26 cellular contexts compared by ENCODE assay signal in the genomic region with DNA sequence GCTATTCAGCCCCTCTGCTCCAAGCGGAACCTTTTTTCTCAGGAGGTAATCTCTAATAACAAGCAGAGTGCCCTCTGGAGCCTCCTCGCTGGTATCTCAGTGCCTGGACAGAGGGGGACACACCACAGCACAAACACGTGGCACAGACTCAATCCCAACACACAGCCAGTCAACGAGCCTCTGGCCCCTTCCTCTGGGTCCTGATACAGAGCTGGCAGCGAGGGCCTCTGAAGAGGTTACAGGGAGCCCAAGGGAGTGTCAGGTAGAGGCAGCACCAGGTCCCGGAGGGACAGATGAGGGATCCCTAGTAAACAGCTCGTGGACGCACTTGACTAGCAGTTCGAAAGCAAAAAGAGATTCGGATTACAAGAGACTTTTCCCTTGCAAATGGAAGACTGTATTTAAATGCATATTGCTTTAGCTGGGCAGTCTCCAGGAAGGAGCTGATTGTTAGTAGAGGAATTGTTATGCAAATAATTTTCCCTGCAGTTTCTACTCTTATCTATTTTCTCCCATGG. TPM values are rescaled to one million over a fixed set of nuclear protein-coding genes. Genes with fewer than 3 reads are reported as not detected.
DNase-seq lines count a peak whose midpoint lies in the region; FAIRE-seq and TF ChIP-seq lines count a peak whose summit lies in the region.
"Had no signal": no experiment of that assay in that cellular context is flagged by ENCODE, and none has a peak within 500 bp of the region (broad histone marks: within the 10 kb centered on the region; RNA-seq: fewer than 3 reads in every experiment).

No MANE protein-coding gene starts in this region.

- peak overlapping the region; percentile 60 for H3K4me2 ChIP-seq in neural progenitor cell

- H2AFZ ChIP-seq in neural progenitor cell (replicated peaks), result peak overlapping the region; percentile 23

- H3K9ac ChIP-seq in ES-I3 (ENCODE audit: low read depth, low read length), result peak overlapping the region; percentile 36
- peak overlapping the region; percentile 68 for H3K9ac ChIP-seq in HUES64 (ENCODE audit: low read depth, low read length)
- no peak overlapping the region for H3K9ac ChIP-seq in endodermal cell (ENCODE audit: extremely low read depth, low read length, poor library complexity, severe bottlenecking)
- H3K9ac ChIP-seq in neural progenitor cell, result no peak overlapping the region

- no peaks in the 10 kb centered on the region for H4K20me1 ChIP-seq in neural progenitor cell (ENCODE audit: low read depth)

- peaks cover 18% of the 10 kb centered on the region for H3K4me1 Mint-ChIP-seq in endodermal cell
- peaks cover 10% of the 10 kb centered on the region for H3K4me1 Mint-ChIP-seq in neural progenitor cell
- H3K4me1 Mint-ChIP-seq: activated CD4-positive, alpha-beta T cell treated with anti-CD3 and anti-CD28 coated beads, Interleukin-2, amount 10 ng/mL, durations not matched to agents 7 days and 5 days; stimulated activated naive B cell treated with anti-CD40 and anti-IgM and Interleukin-4, amounts not matched to agents 10 μg/mL and 1 μg/mL and 100 μg/mL, for 72 hours had no signal

- H3K36me3 Mint-ChIP-seq in endodermal cell (ENCODE audit: low read depth) (peaks cover 2% of the 10 kb centered on the region), neural progenitor cell (no peaks in the 10 kb centered on the region)
- H3K36me3 Mint-ChIP-seq: naive B cell; stimulated activated naive B cell treated with anti-CD40 and anti-IgM and Interleukin-4, amounts not matched to agents 10 μg/mL and 1 μg/mL and 100 μg/mL, for 72 hours had no signal

- H3K27ac Mint-ChIP-seq in endodermal cell (peak overlapping the region; percentile 74), neural progenitor cell (no peak overlapping the region)
- H3K27ac Mint-ChIP-seq: activated CD4-positive, alpha-beta T cell treated with anti-CD3 and anti-CD28 coated beads, Interleukin-2, amount 10 ng/mL, durations not matched to agents 7 days and 5 days; activated naive CD4-positive, alpha-beta T cell treated with anti-CD3 and anti-CD28 coated beads for 36 hours; HFFc6; naive B cell; stimulated activated naive B cell treated with anti-CD40 and anti-IgM and Interleukin-4, amounts not matched to agents 10 μg/mL and 1 μg/mL and 100 μg/mL, for 72 hours had no signal

- DNase-seq in endodermal cell, result peak; percentile 87
- DNase-seq in neural progenitor cell (ENCODE audit: low spot score), result peak; percentile 38
- DNase-seq in DMS153 (lab: John Stamatoyannopoulos, UW), result no peak
- no peak for DNase-seq in HTR-8/SVneo (ENCODE audit: insufficient read length, low spot score)
- DNase-seq in NCI-H1694 treated with DMSO at 0.1 percent for 48 hours (lab: John Stamatoyannopoulos, UW), result no peak
- DNase-seq: activated CD4-positive, alpha-beta T cell treated with anti-CD3 and anti-CD28 coated beads, Interleukin-2, amount 10 ng/mL, durations not matched to agents 7 days and 5 days; activated naive CD4-positive, alpha-beta T cell treated with anti-CD3 and anti-CD28 coated beads for 36 hours; HFFc6; left colon; naive B cell; NCI-H1436; NCI-H748 treated with DMSO at 0.1 percent for 48 hours; occipital lobe; retina; stimulated activated CD4-positive, alpha-beta T cell treated with anti-CD3 and anti-CD28 coated beads, Interleukin-4, amount 100 ng/mL, for 24 hours; stimulated activated naive B cell treated with anti-CD40 and anti-IgM and Interleukin-4, amounts not matched to agents 10 μg/mL and 1 μg/mL and 100 μg/mL, for 72 hours; T-helper 2 cell had no signal

- H3K27me3 Mint-ChIP-seq in endodermal cell (ENCODE audit: insufficient read depth) (no peaks in the 10 kb centered on the region), neural progenitor cell (ENCODE audit: insufficient read depth, low read depth) (peaks cover 3% of the 10 kb centered on the region)
- H3K27me3 Mint-ChIP-seq: activated CD4-positive, alpha-beta T cell treated with anti-CD3 and anti-CD28 coated beads, Interleukin-2, amount 10 ng/mL, durations not matched to agents 7 days and 5 days; stimulated activated naive B cell treated with anti-CD40 and anti-IgM and Interleukin-4, amounts not matched to agents 10 μg/mL and 1 μg/mL and 100 μg/mL, for 72 hours had no signal

- no peaks in the 10 kb centered on the region for H3K9me3 ChIP-seq in ES-I3 (ENCODE audit: control insufficient read depth, insufficient read depth, low read length)
- no peaks in the 10 kb centered on the region for H3K9me3 ChIP-seq in HUES64 (ENCODE audit: insufficient read depth, low read depth, low read length)
- no peaks in the 10 kb centered on the region for H3K9me3 ChIP-seq in endodermal cell (ENCODE audit: control insufficient read depth, low read length)
- no peaks in the 10 kb centered on the region for H3K9me3 ChIP-seq in neural progenitor cell (ENCODE audit: low read depth)
- H3K9me3 ChIP-seq: breast epithelium, esophagus muscularis mucosa had no signal

- H3K27ac ChIP-seq in HUES64 (ENCODE audit: low read depth, low read length) (peak overlapping the region; percentile 98), endodermal cell (ENCODE audit: low read depth, low read length) (no peak overlapping the region), neural progenitor cell (no peak overlapping the region)
- H3K27ac ChIP-seq: C4-2B, coronary artery, esophagus muscularis mucosa had no signal

- 3% methylated on average over 10 of the region's 10 CpGs for WGBS in HUES64
- 21 to 30% methylated on average over 7 to 10 of the region's 10 CpGs for WGBS in endodermal cell (ENCODE audit: insufficient coverage in 1 of 2, insufficient read length in 1 of 2), 2 experiments

- TF ChIP-seq CTCF in endodermal cell (conservative IDR thresholded peaks at IDR 0.05), result peak; percentile 24
- TF ChIP-seq CTCF in neural progenitor cell (IDR thresholded peaks at IDR 0.05), result no peak

- H3K4me3 ChIP-seq in HUES64 (ENCODE audit: low read length) (peak overlapping the region; percentile 27), endodermal cell (ENCODE audit: low read length) (no peak overlapping the region), neural progenitor cell (no peak overlapping the region)
- H3K4me3 ChIP-seq: breast epithelium, coronary artery, esophagus muscularis mucosa, K562 had no signal

- H3K36me3 ChIP-seq in ES-I3 (ENCODE audit: insufficient read depth, low read length) (0 out of 2 replicates have a peak, but pooled peaks cover 3% of the 10 kb centered on the region), HUES64 (ENCODE audit: insufficient read depth, low read length) (peaks cover 24% of the 10 kb centered on the region; the same call in 1 of the 2 replicates), endodermal cell (ENCODE audit: control insufficient read depth, insufficient read depth, low read length) (no peaks in the 10 kb centered on the region), neural progenitor cell (no peaks in the 10 kb centered on the region)
- H3K36me3 ChIP-seq: breast epithelium had no signal

- H3K27me3 ChIP-seq in HUES64 (ENCODE audit: insufficient read depth, low read length), result no peaks in the 10 kb centered on the region
- no peaks in the 10 kb centered on the region for H3K27me3 ChIP-seq in endodermal cell (ENCODE audit: control insufficient read depth, insufficient read depth, low read length, poor library complexity, severe bottlenecking)
- no peaks in the 10 kb centered on the region for H3K27me3 ChIP-seq in neural progenitor cell
- H3K27me3 ChIP-seq: breast epithelium had no signal

- no peaks in the 10 kb centered on the region for H3K79me2 ChIP-seq in neural progenitor cell (ENCODE audit: low read depth)

- peaks cover 28% of the 10 kb centered on the region for H3K4me1 ChIP-seq in ES-I3 (ENCODE audit: insufficient read depth, low read length)
- peaks cover 27% of the 10 kb centered on the region for H3K4me1 ChIP-seq in HUES64 (ENCODE audit: insufficient read depth, low read length)
- peaks cover 6% of the 10 kb centered on the region for H3K4me1 ChIP-seq in endodermal cell (ENCODE audit: control insufficient read depth, insufficient read depth, low read length)
- peaks cover 22% of the 10 kb centered on the region for H3K4me1 ChIP-seq in neural progenitor cell
- H3K4me1 ChIP-seq: breast epithelium, esophagus muscularis mucosa had no signal

- peak overlapping the region; percentile 9 for H3K4me3 Mint-ChIP-seq in endodermal cell
- H3K4me3 Mint-ChIP-seq in neural progenitor cell, result peak overlapping the region; percentile 18
- H3K4me3 Mint-ChIP-seq: activated CD4-positive, alpha-beta T cell treated with anti-CD3 and anti-CD28 coated beads, Interleukin-2, amount 10 ng/mL, durations not matched to agents 7 days and 5 days; activated naive CD4-positive, alpha-beta T cell treated with anti-CD3 and anti-CD28 coated beads for 36 hours; HFFc6; naive B cell; stimulated activated naive B cell treated with anti-CD40 and anti-IgM and Interleukin-4, amounts not matched to agents 10 μg/mL and 1 μg/mL and 100 μg/mL, for 72 hours had no signal

- FAIRE-seq in HTR-8/SVneo (lab: Jason Lieb, UNC), result no peak
- FAIRE-seq: frontal cortex, K562, urothelium cell line had no signal

- no peaks in the 10 kb centered on the region for H3K9me3 Mint-ChIP-seq in endodermal cell
- peaks cover 1% of the 10 kb centered on the region for H3K9me3 Mint-ChIP-seq in neural progenitor cell
- H3K9me3 Mint-ChIP-seq: activated CD4-positive, alpha-beta T cell treated with anti-CD3 and anti-CD28 coated beads, Interleukin-2, amount 10 ng/mL, durations not matched to agents 7 days and 5 days; activated naive CD4-positive, alpha-beta T cell treated with anti-CD3 and anti-CD28 coated beads for 36 hours; HFFc6 had no signal

- peaks cover 4% of the 10 kb centered on the region for H3F3A ChIP-seq in neural progenitor cell (ENCODE audit: low read depth)

RNA-seq across cellular contexts. Expression of gene CXCL12, which starts 14.1 kb away (rescaled TPM):
- polyA plus RNA-seq in HUES64 (2013, experiment 1 of 2), result 45.3 TPM
- 45.1 TPM for polyA plus RNA-seq in HUES64 (2013, experiment 2 of 2)
- 10 to 100 TPM in 1 of 2 donors, under 1 TPM in 1; 0.91 to 13.5 TPM for total RNA-seq in endodermal cell
- 10.8 TPM for polyA plus RNA-seq in endodermal cell (2013, experiment 1 of 2)
- polyA plus RNA-seq in endodermal cell (2013, experiment 2 of 2), result 6.4 TPM
- 0.09 and 0.74 TPM in 2 replicates for total RNA-seq in neural progenitor cell (ENCODE audit: low replicate concordance)
- total RNA-seq: activated CD4-positive, alpha-beta T cell treated with anti-CD3 and anti-CD28 coated beads, Interleukin-2, amount 10 ng/mL, durations not matched to agents 7 days and 5 days; activated naive CD4-positive, alpha-beta T cell treated with anti-CD3 and anti-CD28 coated beads for 36 hours had no signal
- polyA plus RNA-seq: K562 had no signal

Comparison
In these comparisons a context has a peak if more than half of its experiments do, and no peak if none do; other contexts are left out.
1. H3K9ac ChIP-seq: peak in ES-I3 (single experiment) and HUES64 (single experiment); none in endodermal cell (single experiment) and neural progenitor cell (single experiment).
2. DNase-seq: peak in endodermal cell (single experiment) and neural progenitor cell (single experiment); none in DMS153 (single experiment), HTR-8/SVneo (single experiment) and NCI-H1694 treated with DMSO at 0.1 percent for 48 hours (single experiment).